ENCODE assay signal across 11 cellular contexts in genomic region chr12:98416845-98417244, GRCh38.
DNase-seq lines count a peak whose midpoint lies in the region; TF ChIP-seq lines count a peak whose summit lies in the region.
"Had no signal": no experiment of that assay in that cellular context is flagged by ENCODE, and none has a peak within 500 bp of the region (broad histone marks: within the 10 kb centered on the region; RNA-seq: fewer than 3 reads in every experiment).

No MANE protein-coding gene starts in this region.

- H3K36me3 ChIP-seq in endodermal cell (ENCODE audit: control insufficient read depth, insufficient read depth, low read length): no peaks in the 10 kb centered on the region
- H3K36me3 ChIP-seq: BLaER1, spleen had no signal

- H3K27me3 ChIP-seq in endodermal cell (ENCODE audit: control insufficient read depth, insufficient read depth, low read length, poor library complexity, severe bottlenecking): no peaks in the 10 kb centered on the region
- H3K27me3 ChIP-seq: BLaER1, spleen had no signal

- DNase-seq in NCI-H748 (lab: John Stamatoyannopoulos, UW; ENCODE audit: unreplicated experiment): peak; percentile 40
- DNase-seq in NCI-H748 treated with DMSO at 0.1 percent for 48 hours (lab: John Stamatoyannopoulos, UW): no peak
- peak; percentile 12 for DNase-seq in NCI-H524 treated with DMSO at 0.1 percent for 48 hours (lab: John Stamatoyannopoulos, UW)
- DNase-seq in endodermal cell: no peak
- DNase-seq in retinal pigment epithelial cell (ENCODE audit: low read depth): no peak
- DNase-seq in NCI-H1930 (lab: John Stamatoyannopoulos, UW): no peak
- DNase-seq in SKM-1 (lab: John Stamatoyannopoulos, UW; ENCODE audit: unreplicated experiment): no peak
- no peak for DNase-seq in occipital lobe (lab: John Stamatoyannopoulos, UW)
- DNase-seq: foreskin melanocyte, spleen had no signal

- no peak overlapping the region for H3K9ac ChIP-seq in endodermal cell (ENCODE audit: extremely low read depth, low read length, poor library complexity, severe bottlenecking)
- H3K9ac ChIP-seq: BLaER1 had no signal

- no peaks in the 10 kb centered on the region for H3K9me3 ChIP-seq in endodermal cell (ENCODE audit: control insufficient read depth, low read length)
- H3K9me3 ChIP-seq: BLaER1, spleen had no signal

- H3K4me3 Mint-ChIP-seq in endodermal cell: no peak overlapping the region

- H3K36me3 Mint-ChIP-seq in endodermal cell (ENCODE audit: low read depth): no peaks in the 10 kb centered on the region

- H3K4me1 ChIP-seq in endodermal cell (ENCODE audit: control insufficient read depth, insufficient read depth, low read length): peaks cover 4% of the 10 kb centered on the region

- WGBS in endodermal cell (ENCODE audit: insufficient coverage in 1 of 2, insufficient read length in 1 of 2), 2 experiments: 73 to 79% methylated on average over 2 to 4 of the region's 4 CpGs

- H3K9me3 Mint-ChIP-seq in endodermal cell: no peaks in the 10 kb centered on the region

- H3K4me3 ChIP-seq in endodermal cell (ENCODE audit: low read length): no peak overlapping the region
- H3K4me3 ChIP-seq in retinal pigment epithelial cell (ENCODE audit: low read length): no peak overlapping the region
- H3K4me3 ChIP-seq: BLaER1, spleen had no signal

- no peaks in the 10 kb centered on the region for H3K27me3 Mint-ChIP-seq in endodermal cell (ENCODE audit: insufficient read depth)

- H3K27ac Mint-ChIP-seq in endodermal cell: no peak overlapping the region

- peaks cover 14% of the 10 kb centered on the region for H3K4me1 Mint-ChIP-seq in endodermal cell

- H3K27ac ChIP-seq in endodermal cell (ENCODE audit: low read depth, low read length): no peak overlapping the region
- H3K27ac ChIP-seq: BLaER1, spleen had no signal

- TF ChIP-seq CTCF in endodermal cell (conservative IDR thresholded peaks at IDR 0.05) (peak; percentile 62), retinal pigment epithelial cell (conservative IDR thresholded peaks at IDR 0.05; ENCODE audit: low read depth, low read length) (peak; percentile 50)

Comparison
In these comparisons a context has a peak if more than half of its experiments do, and no peak if none do; other contexts are left out.
1. DNase-seq: peak in NCI-H748 (single experiment) and NCI-H524 treated with DMSO at 0.1 percent for 48 hours (single experiment); none in NCI-H748 treated with DMSO at 0.1 percent for 48 hours (single experiment), endodermal cell (single experiment), retinal pigment epithelial cell (single experiment), NCI-H1930 (0 of 2), SKM-1 (single experiment) and occipital lobe (single experiment).